Comparison of ENCODE assay signal across 1 cellular context in genomic region chr19:5832049-5832448, GRCh38.
TF ChIP-seq lines count a peak whose summit lies in the region.

No MANE protein-coding gene starts in this region.

TF ChIP-seq in K562, 482 proteins besides CTCF, POLR2A, EP300 and RAD21:
- TF ChIP-seq RCOR1 (IDR thresholded peaks at IDR 0.05; ENCODE audit: borderline replicate concordance in 1 of 2, low read depth in 2 of 2, low read length in 2 of 2) (no peak), FOXP4 (CRISPR knock-in tag; IDR thresholded peaks at IDR 0.05; ENCODE audit: borderline replicate concordance) (no peak), PBX2 (CRISPR knock-in tag; IDR thresholded peaks at IDR 0.05; ENCODE audit: low read depth) (no peak), PBX2 (tag; conservative IDR thresholded peaks at IDR 0.05; ENCODE audit: low read depth) (no peak), POU5F1 (IDR thresholded peaks at IDR 0.05; ENCODE audit: borderline replicate concordance, low read depth, low read length, partially characterized antibody) (no peak), ZBTB12 (CRISPR knock-in tag; IDR thresholded peaks at IDR 0.05) (no peak), POLR2G (IDR thresholded peaks at IDR 0.05; ENCODE audit: low read depth, low read length) (0 out of 2 replicates have a peak, but pooled peaks have one; percentile 9)
TF ChIP-seq in K562: peak in this region for 1.
